ENCODE assay signal across 15 cellular contexts in the genomic region with DNA sequence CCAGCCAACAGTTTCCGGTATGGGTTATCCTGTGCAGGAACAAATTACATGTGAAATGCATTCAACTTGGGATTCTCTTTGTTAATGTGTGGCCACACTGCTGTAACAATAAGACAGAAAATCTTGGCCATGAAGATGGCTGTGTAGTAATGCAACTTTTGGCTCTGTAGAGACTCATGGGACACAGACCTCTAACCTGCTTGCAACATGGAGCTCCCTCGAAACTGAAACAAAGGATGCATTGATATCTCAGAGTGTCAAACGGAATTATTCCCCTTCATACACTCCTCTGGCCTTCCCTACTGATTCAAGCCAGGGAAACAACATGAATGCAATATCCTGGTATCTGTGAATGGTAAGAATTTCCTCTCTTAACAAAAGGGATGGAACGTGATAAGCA.
"Had no signal": no experiment of that assay in that cellular context is flagged by ENCODE, and none has a peak within 500 bp of the region (broad histone marks: within the 10 kb centered on the region; RNA-seq: fewer than 3 reads in every experiment).

No MANE protein-coding gene starts in this region.

- ATAC-seq: activated CD8-positive, alpha-beta T cell treated with anti-CD3 and anti-CD28 coated beads, Interleukin-2, amount 10 ng/mL, durations not matched to agents 7 days and 5 days; left lung; stimulated activated naive B cell treated with anti-CD40 and anti-IgM and Interleukin-4, amounts not matched to agents 10 μg/mL and 1 μg/mL and 100 μg/mL, for 72 hours had no signal

- H3K4me2 ChIP-seq: neural progenitor cell, smooth muscle cell had no signal

- H3K36me3 ChIP-seq: ascending aorta, left lung, neural progenitor cell, WERI-Rb-1 had no signal

- H3K4me3 ChIP-seq: ascending aorta, left lung, neural progenitor cell, SK-N-MC, smooth muscle cell had no signal

- DNase-seq: activated CD4-positive, alpha-beta T cell treated with anti-CD3 and anti-CD28 coated beads for 4 hours; activated CD8-positive, alpha-beta memory T cell treated with anti-CD3 and anti-CD28 coated beads, Interleukin-2, amount 50 U/mL, for 48 hours; activated CD8-positive, alpha-beta T cell treated with anti-CD3 and anti-CD28 coated beads, Interleukin-2, amount 10 ng/mL, durations not matched to agents 7 days and 5 days; activated naive CD4-positive, alpha-beta T cell; effector CD4-positive, alpha-beta T cell; left lung; stimulated activated naive B cell treated with anti-CD40 and anti-IgM and Interleukin-4, amounts not matched to agents 10 μg/mL and 1 μg/mL and 100 μg/mL, for 72 hours; substantia nigra; T-helper 1 cell; WERI-Rb-1 had no signal

- H3K27me3 ChIP-seq: ascending aorta, left lung, neural progenitor cell had no signal

- H3K4me1 ChIP-seq: ascending aorta, left lung, neural progenitor cell, parathyroid adenoma had no signal

- H3K27ac ChIP-seq: ascending aorta, left lung, neural progenitor cell, parathyroid adenoma, SK-N-MC, WERI-Rb-1 had no signal

- H2AFZ ChIP-seq: neural progenitor cell, parathyroid adenoma had no signal

- H3K9ac ChIP-seq: neural progenitor cell, parathyroid adenoma had no signal

- H3K9me3 ChIP-seq: ascending aorta, left lung had no signal
